13 cellular contexts compared by ENCODE assay signal in the genomic region with DNA sequence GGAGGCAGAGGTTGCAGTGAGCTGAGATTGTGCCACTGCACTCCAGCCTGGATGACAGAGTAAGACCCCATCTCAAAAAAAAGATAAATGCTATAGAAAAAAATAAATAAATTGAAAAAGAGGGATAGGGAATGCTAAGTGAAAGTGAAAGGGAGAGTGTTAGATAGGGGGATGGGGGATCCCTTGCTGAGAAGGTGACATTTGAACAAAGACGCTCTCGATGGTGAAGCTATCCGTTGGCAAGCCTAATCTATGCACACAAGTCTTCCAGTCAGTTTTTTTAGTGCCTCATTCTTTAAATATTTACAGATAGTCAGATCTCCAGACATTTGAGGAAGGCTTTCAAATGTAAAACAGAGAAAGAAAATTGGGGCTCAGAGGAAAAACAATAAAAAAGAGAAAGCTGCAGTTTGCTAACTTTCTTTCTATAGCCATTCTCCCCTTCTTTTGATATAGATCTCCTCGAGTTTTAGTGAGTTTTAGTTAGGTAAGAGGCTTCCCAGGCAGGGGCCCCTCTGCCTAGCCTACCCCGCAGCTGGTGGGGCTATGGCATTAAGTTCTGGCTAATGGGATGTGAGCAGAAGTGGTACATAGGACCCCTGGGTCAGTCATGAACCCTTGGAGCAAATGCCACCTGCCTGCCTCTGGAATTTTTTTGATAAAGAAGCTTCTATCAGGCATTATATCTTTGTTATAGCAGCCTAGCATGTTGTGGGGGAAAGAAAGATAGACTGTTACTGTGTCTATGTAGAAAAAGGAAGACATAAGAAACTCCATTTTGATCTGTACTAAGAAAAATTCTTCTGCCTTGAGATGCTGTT. TPM values are rescaled to one million over a fixed set of nuclear protein-coding genes. Genes with fewer than 3 reads are reported as not detected.
A peak's percentile ranks its signal among the peaks of the same experiment; 100 is the strongest.
DNase-seq lines count a peak whose midpoint lies in the region; ATAC-seq, FAIRE-seq and TF ChIP-seq lines count a peak whose summit lies in the region.
"Had no signal": no experiment of that assay in that cellular context is flagged by ENCODE, and none has a peak within 500 bp of the region (broad histone marks: within the 10 kb centered on the region; RNA-seq: fewer than 3 reads in every experiment).

No MANE protein-coding gene starts in this region.

- no peak overlapping the region for H4K8ac ChIP-seq in mesenchymal stem cell (ENCODE audit: low read length)

- H3K9ac ChIP-seq in astrocyte (ENCODE audit: low read length) (no peak overlapping the region), mesenchymal stem cell (ENCODE audit: low read length) (peak overlapping the region; percentile 16)

- H3K4me3 ChIP-seq in astrocyte (ENCODE audit: insufficient read depth, low read depth, low read length) (no peak overlapping the region), mesenchymal stem cell (ENCODE audit: insufficient read depth in 1 of 2, low read depth in 1 of 2, low read length in 2 of 2) (peak overlapping the region in 1 of 2 experiments; percentile 0), thymus (ENCODE audit: low read length) (no peak overlapping the region)
- H3K4me3 ChIP-seq: SJSA1 had no signal

- intact Hi-C loops in activated naive CD4-positive, alpha-beta T cell treated with anti-CD3 and anti-CD28 coated beads for 36 hours (cut with micrococcal nuclease), result no loop called here

- peak overlapping the region; percentile 47 for H3K4me3 Mint-ChIP-seq in activated naive CD4-positive, alpha-beta T cell treated with anti-CD3 and anti-CD28 coated beads for 36 hours
- peak overlapping the region; percentile 51 for H3K4me3 Mint-ChIP-seq in astrocyte (ENCODE audit: unreplicated experiment)
- H3K4me3 Mint-ChIP-seq: neural crest cell had no signal

- no peaks in the 10 kb centered on the region for H3K27me3 Mint-ChIP-seq in activated naive CD4-positive, alpha-beta T cell treated with anti-CD3 and anti-CD28 coated beads for 36 hours (ENCODE audit: low read depth)
- no peaks in the 10 kb centered on the region for H3K27me3 Mint-ChIP-seq in astrocyte (ENCODE audit: low read depth, unreplicated experiment)

- CTCF ChIA-PET in activated naive CD4-positive, alpha-beta T cell treated with anti-CD3 and anti-CD28 coated beads for 36 hours (lab: Charles Lee), result interaction anchor here (0.9 to 3.8 kb wide), 8 partner anchors 9 to 33 kb away, joined by 3 to 13 read pairs (median 8); a partner anchor contains a TSS

- peak overlapping the region; percentile 81 for H3K27ac Mint-ChIP-seq in activated naive CD4-positive, alpha-beta T cell treated with anti-CD3 and anti-CD28 coated beads for 36 hours
- peak overlapping the region; percentile 58 for H3K27ac Mint-ChIP-seq in astrocyte (ENCODE audit: unreplicated experiment)

- no peaks in the 10 kb centered on the region for H3K79me2 ChIP-seq in astrocyte (ENCODE audit: insufficient read depth, low read length)

- no peaks in the 10 kb centered on the region for H4K20me1 ChIP-seq in astrocyte (ENCODE audit: insufficient read depth, low read length)

- H3K4ac ChIP-seq in mesenchymal stem cell (ENCODE audit: low read depth in 1 of 2, low read length in 2 of 2), result peak overlapping the region in 1 of 2 experiments; percentile 75

- peak overlapping the region; percentile 97 for H2AK5ac ChIP-seq in mesenchymal stem cell (ENCODE audit: low read length, severe bottlenecking)

- H3K9me3 ChIP-seq in astrocyte (ENCODE audit: insufficient read depth, low read depth, low read length) (no peaks in the 10 kb centered on the region), mesenchymal stem cell (ENCODE audit: control insufficient read depth, low read length) (no peaks in the 10 kb centered on the region), thymus (ENCODE audit: control insufficient read depth) (no peaks in the 10 kb centered on the region)
- H3K9me3 ChIP-seq: SJSA1 had no signal

- H3K27me3 ChIP-seq in astrocyte (ENCODE audit: insufficient read depth, low read length), result no peaks in the 10 kb centered on the region
- H3K27me3 ChIP-seq in mesenchymal stem cell (ENCODE audit: control insufficient read depth in 1 of 2, insufficient read depth in 1 of 2, low read length in 2 of 2), result no peaks in the 10 kb centered on the region
- no peaks in the 10 kb centered on the region for H3K27me3 ChIP-seq in thymus (ENCODE audit: control insufficient read depth, insufficient read depth)
- H3K27me3 ChIP-seq: SJSA1 had no signal

- H2AFZ ChIP-seq in astrocyte (ENCODE audit: low read depth, low read length) (no peak overlapping the region), mesenchymal stem cell (ENCODE audit: low read depth, low read length) (no peak overlapping the region)

- peaks cover 69% of the 10 kb centered on the region for H3K4me1 Mint-ChIP-seq in activated naive CD4-positive, alpha-beta T cell treated with anti-CD3 and anti-CD28 coated beads for 36 hours (ENCODE audit: low read depth)
- peaks cover 36% of the 10 kb centered on the region for H3K4me1 Mint-ChIP-seq in astrocyte (ENCODE audit: low read depth, unreplicated experiment)

- H3K79me1 ChIP-seq in mesenchymal stem cell (replicated peaks; ENCODE audit: low read length, poor library complexity, severe bottlenecking), result peaks cover 14% of the 10 kb centered on the region

- H2BK5ac ChIP-seq in mesenchymal stem cell (ENCODE audit: low read depth, low read length, poor library complexity, severe bottlenecking), result peak overlapping the region; percentile 97

- H2BK15ac ChIP-seq in mesenchymal stem cell (ENCODE audit: low read depth, poor library complexity, severe bottlenecking), result peak overlapping the region; percentile 44

- H3K36me3 Mint-ChIP-seq in activated naive CD4-positive, alpha-beta T cell treated with anti-CD3 and anti-CD28 coated beads for 36 hours (ENCODE audit: low read depth), result peaks cover 10% of the 10 kb centered on the region
- peaks cover 15% of the 10 kb centered on the region for H3K36me3 Mint-ChIP-seq in astrocyte (ENCODE audit: low read depth, unreplicated experiment)

- ATAC-seq in HG03135 (IDR thresholded peaks at IDR 0.05; ENCODE audit: unreplicated experiment) (no peak), GM19351 (IDR thresholded peaks at IDR 0.05; ENCODE audit: unreplicated experiment) (no peak), GM21528 (IDR thresholded peaks at IDR 0.05; ENCODE audit: low FRiP score, unreplicated experiment) (no peak)

- H3K18ac ChIP-seq in mesenchymal stem cell (ENCODE audit: low read depth in 1 of 2, low read length in 2 of 2), result peak overlapping the region; percentile 56 to 78

- peak overlapping the region in 1 of 2 experiments; percentile 83 for H2BK12ac ChIP-seq in mesenchymal stem cell (ENCODE audit: low read length in 2 of 2)

- H3K9me3 Mint-ChIP-seq in activated naive CD4-positive, alpha-beta T cell treated with anti-CD3 and anti-CD28 coated beads for 36 hours, result no peaks in the 10 kb centered on the region
- H3K9me3 Mint-ChIP-seq in astrocyte (ENCODE audit: unreplicated experiment), result peaks cover under 1% of the 10 kb centered on the region
- H3K9me3 Mint-ChIP-seq: neural crest cell had no signal

- 23% methylated on average over 2 of the region's 5 CpGs for WGBS in mesenchymal stem cell
- WGBS in thymus, result 25% methylated on average over 5 of the region's 5 CpGs

- no peak for FAIRE-seq in astrocyte (lab: Jason Lieb, UNC)
- FAIRE-seq: H1 had no signal

- no peak for DNase-seq in activated naive CD4-positive, alpha-beta T cell treated with anti-CD3 and anti-CD28 coated beads for 36 hours
- no peak for DNase-seq in activated naive CD4-positive, alpha-beta T cell (lab: John Stamatoyannopoulos, UW)
- DNase-seq in astrocyte (ENCODE audit: low read depth) (no peak), mesenchymal stem cell (peak; percentile 42)
- DNase-seq: activated effector memory CD4-positive, alpha-beta T cell treated with Interleukin-2 at 50 U/mL for 16 hours; NCI-H2081 had no signal

- H3K14ac ChIP-seq in mesenchymal stem cell (ENCODE audit: low read length in 2 of 2), result no peak overlapping the region

- H3K36me3 ChIP-seq in astrocyte (ENCODE audit: insufficient read depth, low read length) (peaks cover 4% of the 10 kb centered on the region), mesenchymal stem cell (ENCODE audit: control insufficient read depth in 1 of 2, insufficient read depth in 2 of 2, low read depth in 1 of 2, low read length in 2 of 2) (peaks cover 6 to 40% of the 10 kb centered on the region in 2 experiments), thymus (ENCODE audit: control insufficient read depth, insufficient read depth) (peaks cover 11% of the 10 kb centered on the region)

- no peak overlapping the region for H3K27ac ChIP-seq in astrocyte (ENCODE audit: low read depth, low read length)
- H3K27ac ChIP-seq in mesenchymal stem cell (ENCODE audit: low read length, poor library complexity, severe bottlenecking), result peak overlapping the region; percentile 100
- H3K27ac ChIP-seq in thymus (ENCODE audit: low read depth), result peak overlapping the region; percentile 79
- H3K27ac ChIP-seq: SJSA1 had no signal

- H4K91ac ChIP-seq in mesenchymal stem cell (ENCODE audit: low read length), result no peak overlapping the region

- TF ChIP-seq CTCF in astrocyte (IDR thresholded peaks at IDR 0.05; ENCODE audit: insufficient read depth, low read depth, low read length), result no peak

- peak overlapping the region in 1 of 2 experiments; percentile 61 for H3K23ac ChIP-seq in mesenchymal stem cell (ENCODE audit: low read length in 2 of 2)

- H3K4me1 ChIP-seq in astrocyte (ENCODE audit: insufficient read depth, low read length) (peaks cover 19% of the 10 kb centered on the region), mesenchymal stem cell (ENCODE audit: control insufficient read depth, insufficient read depth, low read depth, low read length) (peaks cover 21% of the 10 kb centered on the region), thymus (ENCODE audit: control insufficient read depth, insufficient read depth, low read length) (peaks cover 49% of the 10 kb centered on the region)

- H2BK120ac ChIP-seq in mesenchymal stem cell (ENCODE audit: low read depth, low read length), result no peak overlapping the region

- H3K4me2 ChIP-seq in astrocyte (ENCODE audit: low read length), result peak overlapping the region; percentile 16
- peak overlapping the region; percentile 2 for H3K4me2 ChIP-seq in mesenchymal stem cell (ENCODE audit: low read length, poor library complexity, severe bottlenecking)

RNA-seq across cellular contexts. Expression of a gene that starts 12.0 kb away (rescaled TPM):
- 10 to 100 TPM; 50.4 to 51.1 TPM for total RNA-seq in activated naive CD4-positive, alpha-beta T cell treated with anti-CD3 and anti-CD28 coated beads for 36 hours
- total RNA-seq in astrocyte, result 38.4 and 40.5 TPM in 2 replicates
- 137 TPM for polyA plus RNA-seq in mesenchymal stem cell (2013, experiment 1 of 2)
- polyA plus RNA-seq in mesenchymal stem cell (2013, experiment 2 of 2), result 143 TPM
- polyA plus RNA-seq in thymus, result 119 TPM
